8 cellular contexts compared by ENCODE assay signal in genomic region chr2:10043256-10043905, GRCh38.
DNase-seq lines count a peak whose midpoint lies in the region; ATAC-seq lines count a peak whose summit lies in the region.

Gene KLF11 (plus strand): TSS chr2:10043550. CDS start chr2:10043717, 167 bp downstream.

- H3K9me3 Mint-ChIP-seq in memory B cell = no peaks in the 10 kb centered on the region

- ATAC-seq in GM19324 (IDR thresholded peaks at IDR 0.05; ENCODE audit: low FRiP score, unreplicated experiment) = peak; percentile 79
- ATAC-seq in HG03460 (IDR thresholded peaks at IDR 0.05; ENCODE audit: unreplicated experiment) = peak; percentile 65
- ATAC-seq in memory B cell (ENCODE audit: low read depth) = peak; percentile 71

- H3K9me3 ChIP-seq in effector memory CD4-positive, alpha-beta T cell (ENCODE audit: control insufficient read depth, low read length) = no peaks in the 10 kb centered on the region

- DNase-seq in AG20443 (ENCODE audit: low spot score) = peak; percentile 97
- peak; percentile 86 for DNase-seq in NCI-H748 treated with DMSO at 0.1 percent for 48 hours (lab: John Stamatoyannopoulos, UW)
- peak; percentile 86 for DNase-seq in activated CD8-positive, alpha-beta memory T cell treated with anti-CD3 and anti-CD28 coated beads for 24 hours
- DNase-seq in effector memory CD4-positive, alpha-beta T cell = peak; percentile 69 to 80 (median 74)
- peak; percentile 67 to 86 for DNase-seq in memory B cell (ENCODE audit: low spot score in 2 of 2)
- DNase-seq in stimulated activated CD4-positive, alpha-beta T cell treated with anti-CD3 and anti-CD28 coated beads, TNF-alpha, amount 100 ng/mL, for 4 hours (ENCODE audit: low read depth in 3 of 3) = peak; percentile 65 to 73 (median 68)

- peak within 1 kb of the TSS; percentile 86 for H3K4me3 Mint-ChIP-seq in memory B cell

- H3K4me3 ChIP-seq in effector memory CD4-positive, alpha-beta T cell (ENCODE audit: insufficient read depth, low read depth, low read length, poor library complexity, severe bottlenecking) = peak within 1 kb of the TSS; percentile 52

- peak within 1 kb of the TSS; percentile 78 for H3K27ac ChIP-seq in effector memory CD4-positive, alpha-beta T cell (ENCODE audit: insufficient read depth, low read length, poor library complexity, severe bottlenecking)

- H3K27ac Mint-ChIP-seq in memory B cell = peak within 1 kb of the TSS; percentile 92

- H3K4me1 Mint-ChIP-seq in memory B cell = peaks cover 27% of the 10 kb centered on the region

- H3K36me3 Mint-ChIP-seq in memory B cell = peaks cover 13% of the 10 kb centered on the region

- no peaks in the 10 kb centered on the region for H3K27me3 Mint-ChIP-seq in memory B cell

- peaks cover 20% of the 10 kb centered on the region for H3K36me3 ChIP-seq in effector memory CD4-positive, alpha-beta T cell (ENCODE audit: control insufficient read depth, insufficient read depth, low read length)

- peaks cover 3% of the 10 kb centered on the region for H3K4me1 ChIP-seq in effector memory CD4-positive, alpha-beta T cell (ENCODE audit: control insufficient read depth, insufficient read depth, low read length, poor library complexity, severe bottlenecking)

- no peaks in the 10 kb centered on the region for H3K27me3 ChIP-seq in effector memory CD4-positive, alpha-beta T cell (replicated peaks; ENCODE audit: control insufficient read depth, insufficient read depth, low read length, poor library complexity, severe bottlenecking)

Comparison
In these comparisons a context has a peak if more than half of its experiments do, and no peak if none do; other contexts are left out.
1. Peak in every context shown above with its lines: DNase-seq, ATAC-seq, H3K4me3 ChIP-seq and H3K27ac ChIP-seq.